In genomic region chr11:63877658-63878241, GRCh38 we compare ENCODE assay signal across 22 cellular contexts. TPM values are rescaled to one million over a fixed set of nuclear protein-coding genes. Genes with fewer than 3 reads are reported as not detected.
A peak's percentile ranks its signal among the peaks of the same experiment; 100 is the strongest.
DNase-seq lines count a peak whose midpoint lies in the region; ATAC-seq lines count a peak whose summit lies in the region.
"Had no signal": no experiment of that assay in that cellular context is flagged by ENCODE, and none has a peak within 500 bp of the region (broad histone marks: within the 10 kb centered on the region; RNA-seq: fewer than 3 reads in every experiment).

No MANE protein-coding gene starts in this region.

- H3K36me3 ChIP-seq in GM23248 (ENCODE audit: low read depth), result no peaks in the 10 kb centered on the region
- H3K36me3 ChIP-seq: brain microvascular endothelial cell had no signal

- H3K27ac ChIP-seq in GM23248, result no peak overlapping the region
- H3K27ac ChIP-seq: brain microvascular endothelial cell, coronary artery had no signal

- no peak overlapping the region for H2AFZ ChIP-seq in GM23248

- H3K9me2 ChIP-seq in GM23248 (ENCODE audit: insufficient read depth), result no peaks in the 10 kb centered on the region

- in situ Hi-C loops in GM23248 (cut with MboI), result no loop called here

- POLR2A ChIA-PET in activated naive CD8-positive, alpha-beta T cell treated with anti-CD3 and anti-CD28 coated beads, Interleukin-2, amount 10 ng/mL, durations not matched to agents 7 days and 5 days (lab: Charles Lee), result no interaction called here

- DNase-seq in activated naive CD4-positive, alpha-beta T cell treated with anti-CD3 and anti-CD28 coated beads, Interleukin-2, amount 50 U/mL, for 16 hours, result no peak
- no peak for DNase-seq in activated naive CD8-positive, alpha-beta T cell treated with anti-CD3 and anti-CD28 coated beads, Interleukin-2, amount 10 ng/mL, durations not matched to agents 7 days and 5 days
- DNase-seq in left kidney (ENCODE audit: low read depth, low spot score) (peak; percentile 65), GM23248 (no peak), Right ventricle myocardium inferior (ENCODE audit: missing footprints) (no peak), D341Med (ENCODE audit: low spot score) (no peak)
- DNase-seq: activated CD4-positive, alpha-beta T cell treated with anti-CD3 and anti-CD28 coated beads, Interleukin-2, amount 10 ng/mL, durations not matched to agents 24 days and 14 days; activated naive CD4-positive, alpha-beta T cell treated with anti-CD3 and anti-CD28 coated beads, Interleukin-2, amount 10 ng/mL, durations not matched to agents 7 days and 5 days; activated T-cell treated with anti-CD3 and anti-CD28 coated beads for 4 hours; brain microvascular endothelial cell; DMS79 treated with DMSO at 0.1 percent for 48 hours; hippocampal formation; islet precursor cell; NCI-H1694; NCI-H446; stimulated activated CD4-positive, alpha-beta T cell treated with anti-CD3 and anti-CD28 coated beads, Interleukin-4, amount 100 ng/mL, for 1 hour; substantia nigra; SW 1271 had no signal

- H3K4me1 ChIP-seq in GM23248 (ENCODE audit: insufficient read depth), result peaks cover 18% of the 10 kb centered on the region

- 86 to 95% methylated on average over 6 of the region's 6 CpGs for WGBS in GM23248 (ENCODE audit: low coverage in 1 of 2, low lambda C conversion rate in 2 of 2, missing lambda C conversion rate in 2 of 2), 2 experiments

- no peaks in the 10 kb centered on the region for H3K27me3 Mint-ChIP-seq in activated naive CD4-positive, alpha-beta T cell treated with anti-CD3 and anti-CD28 coated beads, Interleukin-2, amount 50 U/mL, for 24 hours
- no peaks in the 10 kb centered on the region for H3K27me3 Mint-ChIP-seq in activated naive CD8-positive, alpha-beta T cell treated with anti-CD3 and anti-CD28 coated beads, Interleukin-2, amount 10 ng/mL, durations not matched to agents 7 days and 5 days
- H3K27me3 Mint-ChIP-seq: activated CD4-positive, alpha-beta T cell treated with anti-CD3 and anti-CD28 coated beads, Interleukin-2, amount 10 ng/mL, durations not matched to agents 24 days and 14 days; activated naive CD4-positive, alpha-beta T cell treated with anti-CD3 and anti-CD28 coated beads, Interleukin-2, amount 10 ng/mL, durations not matched to agents 7 days and 5 days had no signal

- no peaks in the 10 kb centered on the region for H3K9me3 Mint-ChIP-seq in activated naive CD4-positive, alpha-beta T cell treated with anti-CD3 and anti-CD28 coated beads, Interleukin-2, amount 50 U/mL, for 24 hours
- H3K9me3 Mint-ChIP-seq in activated naive CD8-positive, alpha-beta T cell treated with anti-CD3 and anti-CD28 coated beads, Interleukin-2, amount 10 ng/mL, durations not matched to agents 7 days and 5 days, result no peaks in the 10 kb centered on the region
- H3K9me3 Mint-ChIP-seq: activated CD4-positive, alpha-beta T cell treated with anti-CD3 and anti-CD28 coated beads, Interleukin-2, amount 10 ng/mL, durations not matched to agents 24 days and 14 days; activated naive CD4-positive, alpha-beta T cell treated with anti-CD3 and anti-CD28 coated beads, Interleukin-2, amount 10 ng/mL, durations not matched to agents 7 days and 5 days had no signal

- H3F3A ChIP-seq in GM23248 (ENCODE audit: insufficient read depth), result peaks cover 32% of the 10 kb centered on the region

- peaks cover 79% of the 10 kb centered on the region for H3K4me1 Mint-ChIP-seq in activated naive CD4-positive, alpha-beta T cell treated with anti-CD3 and anti-CD28 coated beads, Interleukin-2, amount 50 U/mL, for 24 hours
- peaks cover 49% of the 10 kb centered on the region for H3K4me1 Mint-ChIP-seq in activated naive CD8-positive, alpha-beta T cell treated with anti-CD3 and anti-CD28 coated beads, Interleukin-2, amount 10 ng/mL, durations not matched to agents 7 days and 5 days

- no peak overlapping the region for H3K4me3 ChIP-seq in GM23248
- H3K4me3 ChIP-seq: coronary artery, smooth muscle cell had no signal

- no peaks in the 10 kb centered on the region for H3K27me3 ChIP-seq in GM23248 (replicated peaks; ENCODE audit: insufficient read depth)
- H3K27me3 ChIP-seq: brain microvascular endothelial cell had no signal

- peaks cover 24% of the 10 kb centered on the region; the same call in 1 of the 2 replicates for H4K20me1 ChIP-seq in GM23248 (ENCODE audit: insufficient read depth)

- peak overlapping the region; percentile 14 for H3K27ac Mint-ChIP-seq in activated naive CD4-positive, alpha-beta T cell treated with anti-CD3 and anti-CD28 coated beads, Interleukin-2, amount 50 U/mL, for 24 hours
- H3K27ac Mint-ChIP-seq in activated naive CD8-positive, alpha-beta T cell treated with anti-CD3 and anti-CD28 coated beads, Interleukin-2, amount 10 ng/mL, durations not matched to agents 7 days and 5 days, result peak overlapping the region; percentile 51
- H3K27ac Mint-ChIP-seq: activated CD4-positive, alpha-beta T cell treated with anti-CD3 and anti-CD28 coated beads, Interleukin-2, amount 10 ng/mL, durations not matched to agents 24 days and 14 days; activated naive CD4-positive, alpha-beta T cell treated with anti-CD3 and anti-CD28 coated beads, Interleukin-2, amount 10 ng/mL, durations not matched to agents 7 days and 5 days had no signal

- ATAC-seq in activated naive CD8-positive, alpha-beta T cell treated with anti-CD3 and anti-CD28 coated beads, Interleukin-2, amount 10 ng/mL, durations not matched to agents 7 days and 5 days (ENCODE audit: low read depth), result no peak
- ATAC-seq in Right ventricle myocardium inferior (no peak), HG03457 (IDR thresholded peaks at IDR 0.05; ENCODE audit: unreplicated experiment) (no peak)

- peaks cover 97% of the 10 kb centered on the region for H3K79me2 ChIP-seq in GM23248 (ENCODE audit: insufficient read depth)

- H3K9ac ChIP-seq in GM23248, result no peak overlapping the region

- no peaks in the 10 kb centered on the region for H3K9me3 ChIP-seq in GM23248 (ENCODE audit: low read depth)

- peaks cover 2% of the 10 kb centered on the region for H3K36me3 Mint-ChIP-seq in activated naive CD4-positive, alpha-beta T cell treated with anti-CD3 and anti-CD28 coated beads, Interleukin-2, amount 50 U/mL, for 24 hours
- peaks cover 15% of the 10 kb centered on the region for H3K36me3 Mint-ChIP-seq in activated naive CD8-positive, alpha-beta T cell treated with anti-CD3 and anti-CD28 coated beads, Interleukin-2, amount 10 ng/mL, durations not matched to agents 7 days and 5 days

- intact Hi-C loops in Right ventricle myocardium inferior (cut with DNase I), result no loop called here

- H3K4me3 Mint-ChIP-seq in activated naive CD4-positive, alpha-beta T cell treated with anti-CD3 and anti-CD28 coated beads, Interleukin-2, amount 50 U/mL, for 24 hours, result no peak overlapping the region
- no peak overlapping the region for H3K4me3 Mint-ChIP-seq in activated naive CD8-positive, alpha-beta T cell treated with anti-CD3 and anti-CD28 coated beads, Interleukin-2, amount 10 ng/mL, durations not matched to agents 7 days and 5 days
- H3K4me3 Mint-ChIP-seq: activated CD4-positive, alpha-beta T cell treated with anti-CD3 and anti-CD28 coated beads, Interleukin-2, amount 10 ng/mL, durations not matched to agents 24 days and 14 days; activated naive CD4-positive, alpha-beta T cell treated with anti-CD3 and anti-CD28 coated beads, Interleukin-2, amount 10 ng/mL, durations not matched to agents 7 days and 5 days had no signal

- no peak overlapping the region for H3K4me2 ChIP-seq in GM23248 (ENCODE audit: unreplicated experiment)
- H3K4me2 ChIP-seq: smooth muscle cell had no signal

RNA-seq across cellular contexts. Expression of gene MARK2, which starts 38.8 kb away (rescaled TPM):
- total RNA-seq in activated naive CD8-positive, alpha-beta T cell treated with anti-CD3 and anti-CD28 coated beads, Interleukin-2, amount 10 ng/mL, durations not matched to agents 7 days and 5 days, result 10 to 100 TPM; 60.6 to 62.3 TPM
- total RNA-seq in GM23248 (2014; rRNA removed; shearing (Covaris generic)), result 14.8 and 15.8 TPM in 2 replicates
- polyA plus RNA-seq in GM23248 (2016; fragmentation: Nextera tagmentation; extraction: Ambion mirVana), result 8.6 and 8.9 TPM in 2 replicates
- 37.4 TPM for total RNA-seq in Right ventricle myocardium inferior

RNA-seq across cellular contexts. Expression of gene RCOR2, which starts 39.2 kb away (rescaled TPM):
- under 1 TPM; 0.58 to 0.74 TPM for total RNA-seq in activated naive CD8-positive, alpha-beta T cell treated with anti-CD3 and anti-CD28 coated beads, Interleukin-2, amount 10 ng/mL, durations not matched to agents 7 days and 5 days
- total RNA-seq in GM23248 (2014; rRNA removed; shearing (Covaris generic)), result 0.89 and 1.8 TPM in 2 replicates
- 0.24 TPM in 1 of 2 replicates, not detected in the other for polyA plus RNA-seq in GM23248 (2016; fragmentation: Nextera tagmentation; extraction: Ambion mirVana)
- total RNA-seq in Right ventricle myocardium inferior, result 11.1 TPM
